In genomic region chr5:38847549-38848341, GRCh38 we compare ENCODE assay signal across 1 cellular context.
TF ChIP-seq lines count a peak whose summit lies in the region.

No MANE protein-coding gene starts in this region.

TF ChIP-seq in GM23338, 12 proteins besides CTCF, POLR2A, EP300 and RAD21 (continued from another document):
- TF ChIP-seq, protein P1, sequence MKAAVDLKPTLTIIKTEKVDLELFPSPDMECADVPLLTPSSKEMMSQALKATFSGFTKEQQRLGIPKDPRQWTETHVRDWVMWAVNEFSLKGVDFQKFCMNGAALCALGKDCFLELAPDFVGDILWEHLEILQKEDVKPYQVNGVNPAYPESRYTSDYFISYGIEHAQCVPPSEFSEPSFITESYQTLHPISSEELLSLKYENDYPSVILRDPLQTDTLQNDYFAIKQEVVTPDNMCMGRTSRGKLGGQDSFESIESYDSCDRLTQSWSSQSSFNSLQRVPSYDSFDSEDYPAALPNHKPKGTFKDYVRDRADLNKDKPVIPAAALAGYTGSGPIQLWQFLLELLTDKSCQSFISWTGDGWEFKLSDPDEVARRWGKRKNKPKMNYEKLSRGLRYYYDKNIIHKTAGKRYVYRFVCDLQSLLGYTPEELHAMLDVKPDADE (IDR thresholded peaks at IDR 0.05) = no peak
